11 cellular contexts compared by ENCODE assay signal in the genomic region with DNA sequence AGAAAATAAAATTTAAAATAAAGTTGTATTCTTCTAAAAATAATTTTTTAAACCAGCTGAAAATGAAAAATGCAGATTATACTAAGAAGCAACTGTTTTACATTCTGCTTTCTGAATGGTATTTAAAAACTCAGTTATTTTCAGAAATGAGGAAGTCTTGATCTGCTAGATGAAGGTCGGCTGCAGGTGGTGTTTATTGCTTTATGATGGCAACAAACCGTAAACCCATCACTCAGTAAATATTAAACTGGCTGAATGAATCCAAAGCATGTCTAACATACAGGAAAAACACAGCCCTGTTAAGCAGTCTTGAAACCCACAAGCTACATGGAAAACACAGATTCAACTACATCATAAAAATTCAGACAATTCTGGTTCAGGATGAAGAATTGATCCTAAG. TPM values are rescaled to one million over a fixed set of nuclear protein-coding genes. Genes with fewer than 3 reads are reported as not detected.
DNase-seq lines count a peak whose midpoint lies in the region; ATAC-seq lines count a peak whose summit lies in the region.
"Had no signal": no experiment of that assay in that cellular context is flagged by ENCODE, and none has a peak within 500 bp of the region (broad histone marks: within the 10 kb centered on the region; RNA-seq: fewer than 3 reads in every experiment).

No MANE protein-coding gene starts in this region.

- no peaks in the 10 kb centered on the region for H3K4me1 ChIP-seq in mesendoderm (ENCODE audit: control insufficient read depth, low read depth, low read length)

- DNase-seq in NCI-H1694 treated with DMSO at 0.1 percent for 48 hours (lab: John Stamatoyannopoulos, UW) (peak; percentile 64), OCI-M2 (lab: John Stamatoyannopoulos, UW; ENCODE audit: unreplicated experiment) (no peak), SKM-1 treated with dmso at 0.1 percent for 144 hours (lab: John Stamatoyannopoulos, UW; ENCODE audit: unreplicated experiment) (no peak), mesendoderm (no peak)
- DNase-seq: activated CD4-positive, alpha-beta T cell treated with anti-CD3 and anti-CD28 coated beads, Interleukin-2, amount 50 U/mL, for 4 hours; anterior cingulate cortex; H7 had no signal

- no peak overlapping the region for H3K9ac ChIP-seq in mesendoderm (ENCODE audit: low read length)

- peak overlapping the region; percentile 66 for H3K4me3 Mint-ChIP-seq in stimulated activated memory B cell treated with anti-CD40 and anti-IgM and Interleukin-4, amounts not matched to agents 10 μg/mL and 1 μg/mL and 100 μg/mL, for 72 hours

- H2AK5ac ChIP-seq in mesendoderm (ENCODE audit: low read length) = no peak overlapping the region

- no peak overlapping the region for H3K27ac ChIP-seq in mesendoderm (ENCODE audit: low read depth, low read length)
- H3K27ac ChIP-seq: epithelial cell of prostate had no signal

- H3K4me3 ChIP-seq in mesendoderm (ENCODE audit: low read length) = no peak overlapping the region

- H3K36me3 Mint-ChIP-seq in stimulated activated memory B cell treated with anti-CD40 and anti-IgM and Interleukin-4, amounts not matched to agents 10 μg/mL and 1 μg/mL and 100 μg/mL, for 72 hours = no peaks in the 10 kb centered on the region

- no peak overlapping the region for H2BK120ac ChIP-seq in mesendoderm (ENCODE audit: low read depth, low read length)

- no peak overlapping the region for H3K23ac ChIP-seq in mesendoderm (ENCODE audit: low read length)

- WGBS in mesendoderm (ENCODE audit: extremely low coverage, insufficient coverage, low lambda C conversion rate) = no CpG with 5 or more reads among the region's 2 CpGs

- no peaks in the 10 kb centered on the region for H3K9me3 Mint-ChIP-seq in stimulated activated memory B cell treated with anti-CD40 and anti-IgM and Interleukin-4, amounts not matched to agents 10 μg/mL and 1 μg/mL and 100 μg/mL, for 72 hours

- peaks cover 46% of the 10 kb centered on the region for H3K4me1 Mint-ChIP-seq in stimulated activated memory B cell treated with anti-CD40 and anti-IgM and Interleukin-4, amounts not matched to agents 10 μg/mL and 1 μg/mL and 100 μg/mL, for 72 hours

- H3K27me3 ChIP-seq in mesendoderm (ENCODE audit: insufficient read depth, low read length, poor library complexity) = no peaks in the 10 kb centered on the region

- no peaks in the 10 kb centered on the region for H3K36me3 ChIP-seq in mesendoderm (ENCODE audit: control insufficient read depth, insufficient read depth, low read length)

- H3K79me2 ChIP-seq in mesendoderm (ENCODE audit: control insufficient read depth, insufficient read depth, low read length) = no peaks in the 10 kb centered on the region

- H2BK5ac ChIP-seq in mesendoderm (ENCODE audit: low read length) = no peak overlapping the region

- ATAC-seq in GM19351 (IDR thresholded peaks at IDR 0.05; ENCODE audit: unreplicated experiment) (peak; percentile 54), HG02970 (IDR thresholded peaks at IDR 0.05; ENCODE audit: low FRiP score, unreplicated experiment) (peak; percentile 44)
- ATAC-seq in stimulated activated memory B cell treated with anti-CD40 and anti-IgM and Interleukin-4, amounts not matched to agents 10 μg/mL and 1 μg/mL and 100 μg/mL, for 72 hours = peak; percentile 70

- H3K27ac Mint-ChIP-seq in stimulated activated memory B cell treated with anti-CD40 and anti-IgM and Interleukin-4, amounts not matched to agents 10 μg/mL and 1 μg/mL and 100 μg/mL, for 72 hours = peak overlapping the region; percentile 88

- no peak overlapping the region for H4K8ac ChIP-seq in mesendoderm (ENCODE audit: low read depth, low read length)

- H2BK15ac ChIP-seq in mesendoderm (replicated peaks; ENCODE audit: low read depth) = no peak overlapping the region

- H4K5ac ChIP-seq in mesendoderm (ENCODE audit: low read length) = no peak overlapping the region

- no peaks in the 10 kb centered on the region for H3K27me3 Mint-ChIP-seq in stimulated activated memory B cell treated with anti-CD40 and anti-IgM and Interleukin-4, amounts not matched to agents 10 μg/mL and 1 μg/mL and 100 μg/mL, for 72 hours

- no peak overlapping the region for H3K4me2 ChIP-seq in mesendoderm (ENCODE audit: low read length)

- H3K56ac ChIP-seq in mesendoderm (ENCODE audit: low read length) = no peak overlapping the region

- no peak overlapping the region for H3K18ac ChIP-seq in mesendoderm (ENCODE audit: low read length)

- H3K79me1 ChIP-seq in mesendoderm (ENCODE audit: low read length) = no peaks in the 10 kb centered on the region

- no peak overlapping the region for H3K4ac ChIP-seq in mesendoderm (ENCODE audit: low read depth, low read length)

RNA-seq across cellular contexts. Expression of gene DYNLT3, which starts 29.3 kb away (rescaled TPM):
- 6.2 TPM for polyA plus RNA-seq in mesendoderm (2013, experiment 1 of 2)
- 5.9 TPM for polyA plus RNA-seq in mesendoderm (2013, experiment 2 of 2)

RNA-seq across cellular contexts. Expression of gene CYBB, which starts 38.2 kb away (rescaled TPM):
- 0.08 TPM for polyA plus RNA-seq in mesendoderm (2013, experiment 1 of 2)
- polyA plus RNA-seq in mesendoderm (2013, experiment 2 of 2) = 0.06 TPM
